Comparison of ENCODE assay signal across 19 cellular contexts in genomic region chr10:107611101-107611500, GRCh38.
"Had no signal": no experiment of that assay in that cellular context is flagged by ENCODE, and none has a peak within 500 bp of the region (broad histone marks: within the 10 kb centered on the region; RNA-seq: fewer than 3 reads in every experiment).

No MANE protein-coding gene starts in this region.

- H3K9me3 Mint-ChIP-seq: activated naive CD8-positive, alpha-beta T cell treated with anti-CD3 and anti-CD28 coated beads, Interleukin-2, amount 10 ng/mL, durations not matched to agents 7 days and 5 days; neural crest cell had no signal

- ATAC-seq: activated CD4-positive, CD25-positive, alpha-beta regulatory T cell treated with anti-CD3 and anti-CD28 coated beads, Interleukin-2, amount 50 U/mL, for 24 hours; left ventricle myocardium superior; upper lobe of right lung had no signal

- H3K4me3 Mint-ChIP-seq: activated naive CD8-positive, alpha-beta T cell treated with anti-CD3 and anti-CD28 coated beads, Interleukin-2, amount 10 ng/mL, durations not matched to agents 7 days and 5 days; neural crest cell; stimulated activated naive CD8-positive, alpha-beta T cell treated with anti-CD3 and anti-CD28 coated beads, Interleukin-15, Interleukin-2, amounts not matched to agents 100 ng/mL and 50 ng/mL, for 24 hours; T-helper 2 cell treated with Interferon-gamma antibody and Interleukin-4, amounts not matched to agents 5 μg/mL and 100 μg/mL, for 36 hours had no signal

- FAIRE-seq: endometrium, keratinocyte had no signal

- H3K27ac ChIP-seq: dorsolateral prefrontal cortex, esophagus squamous epithelium, testis, upper lobe of right lung had no signal

- H3K27me3 ChIP-seq: dorsolateral prefrontal cortex, esophagus squamous epithelium, testis, upper lobe of right lung had no signal

- H3K4me1 Mint-ChIP-seq: activated naive CD8-positive, alpha-beta T cell treated with anti-CD3 and anti-CD28 coated beads, Interleukin-2, amount 10 ng/mL, durations not matched to agents 7 days and 5 days; neural crest cell had no signal

- H3K9me3 ChIP-seq: esophagus squamous epithelium, testis, upper lobe of right lung had no signal

- H3K4me3 ChIP-seq: dorsolateral prefrontal cortex, esophagus squamous epithelium, testis, upper lobe of right lung had no signal

- H3K27ac Mint-ChIP-seq: activated naive CD8-positive, alpha-beta T cell treated with anti-CD3 and anti-CD28 coated beads, Interleukin-2, amount 10 ng/mL, durations not matched to agents 7 days and 5 days; stimulated activated naive CD8-positive, alpha-beta T cell treated with anti-CD3 and anti-CD28 coated beads, Interleukin-15, Interleukin-2, amounts not matched to agents 100 ng/mL and 50 ng/mL, for 24 hours; T-helper 2 cell treated with Interferon-gamma antibody and Interleukin-4, amounts not matched to agents 5 μg/mL and 100 μg/mL, for 36 hours had no signal

- H3K27me3 Mint-ChIP-seq: activated naive CD8-positive, alpha-beta T cell treated with anti-CD3 and anti-CD28 coated beads, Interleukin-2, amount 10 ng/mL, durations not matched to agents 7 days and 5 days; stimulated activated naive CD8-positive, alpha-beta T cell treated with anti-CD3 and anti-CD28 coated beads, Interleukin-15, Interleukin-2, amounts not matched to agents 100 ng/mL and 50 ng/mL, for 24 hours had no signal

- H3K36me3 ChIP-seq: esophagus squamous epithelium, upper lobe of right lung had no signal

- DNase-seq: activated CD4-positive, alpha-beta T cell treated with anti-CD3 and anti-CD28 coated beads, Interleukin-2, amount 50 U/mL, for 4 hours; activated gamma-delta T cell treated with Interleukin-2 at 50 U/mL for 16 hours; activated naive CD8-positive, alpha-beta T cell treated with anti-CD3 and anti-CD28 coated beads, Interleukin-2, amount 10 ng/mL, durations not matched to agents 7 days and 5 days; activated T-cell treated with anti-CD3 and anti-CD28 coated beads, Interleukin-2, amount 50 U/mL, for 48 hours; anterior cingulate cortex; dorsolateral prefrontal cortex; esophagus squamous epithelium; left ventricle myocardium superior; mesendoderm; stimulated activated CD4-positive, alpha-beta T cell treated with anti-CD3 and anti-CD28 coated beads, Interleukin-4, amount 100 ng/mL, for 1 hour; stimulated activated CD8-positive, alpha-beta memory T cell treated with anti-CD3 and anti-CD28 coated beads, Interleukin-4, amount 100 ng/mL, for 48 hours; testis; upper lobe of right lung had no signal

- H3K4me1 ChIP-seq: esophagus squamous epithelium, testis, upper lobe of right lung had no signal
